Comparison of ENCODE assay signal across 10 cellular contexts in genomic region chr6:13554929-13555333, GRCh38. TPM values are rescaled to one million over a fixed set of nuclear protein-coding genes. Genes with fewer than 3 reads are reported as not detected.
A peak's percentile ranks its signal among the peaks of the same experiment; 100 is the strongest.
DNase-seq lines count a peak whose midpoint lies in the region.
"Had no signal": no experiment of that assay in that cellular context is flagged by ENCODE, and none has a peak within 500 bp of the region (broad histone marks: within the 10 kb centered on the region; RNA-seq: fewer than 3 reads in every experiment).

No MANE protein-coding gene starts in this region.

- H3K4me1 ChIP-seq in neuron (ENCODE audit: insufficient read depth, low read length) = peaks cover 4% of the 10 kb centered on the region
- H3K4me1 ChIP-seq: BLaER1 treated with 17β-estradiol and CSF1 and Interleukin-3, amounts not matched to agents 10 nM and 100 nM had no signal

- intact Hi-C loops in cardiac septum (cut with DNase I) = no loop called here

- H3K27me3 ChIP-seq in neuron (ENCODE audit: insufficient read depth, low read length) = no peaks in the 10 kb centered on the region
- H3K27me3 ChIP-seq: BLaER1 treated with 17β-estradiol and CSF1 and Interleukin-3, amounts not matched to agents 10 nM and 100 nM; neutrophil had no signal

- H2AFZ ChIP-seq in neuron (ENCODE audit: low read depth, low read length) = peak overlapping the region; percentile 15

- DNase-seq in Daoy (ENCODE audit: low read depth) = peak; percentile 50
- peak; percentile 54 for DNase-seq in SK-N-DZ (ENCODE audit: low spot score)
- peak; percentile 79 for DNase-seq in cardiac septum (ENCODE audit: low spot score)
- no peak for DNase-seq in NCI-H1436 treated with DMSO at 0.1 percent for 48 hours (lab: John Stamatoyannopoulos, UW)
- DNase-seq in COLO668 (lab: John Stamatoyannopoulos, UW; ENCODE audit: unreplicated experiment) = no peak
- no peak for DNase-seq in D341Med (ENCODE audit: low spot score)
- DNase-seq in cerebellar nuclear complex (lab: John Stamatoyannopoulos, UW) = no peak

- H3K36me3 ChIP-seq in neuron (ENCODE audit: insufficient read depth, low read length) = no peaks in the 10 kb centered on the region
- H3K36me3 ChIP-seq: BLaER1 treated with 17β-estradiol and CSF1 and Interleukin-3, amounts not matched to agents 10 nM and 100 nM; neutrophil had no signal

- H3K9me3 ChIP-seq in neuron (ENCODE audit: low read length) = no peaks in the 10 kb centered on the region
- H3K9me3 ChIP-seq: neutrophil had no signal

- H3K4me3 ChIP-seq in neuron (ENCODE audit: low read length) = no peak overlapping the region
- H3K4me3 ChIP-seq: BLaER1 treated with 17β-estradiol and CSF1 and Interleukin-3, amounts not matched to agents 10 nM and 100 nM had no signal

RNA-seq across cellular contexts. Expression of gene SIRT5, which starts 19.5 kb away (rescaled TPM):
- 12.1 and 12.6 TPM in 2 replicates for total RNA-seq in Daoy (2014; rRNA removed; shearing (Covaris generic))
- polyA plus RNA-seq in SK-N-DZ (2014; cell fraction: cytosol; rRNA removed) = 8.1 and 13.1 TPM in 2 replicates
- 11.7 and 17.4 TPM in 2 replicates for polyA plus RNA-seq in SK-N-DZ (2014; cell fraction: nucleus; rRNA removed)
- 36.4 TPM for total RNA-seq in cardiac septum

Comparison
In these comparisons a context has a peak if more than half of its experiments do, and no peak if none do; other contexts are left out.
1. DNase-seq: peak in Daoy (single experiment), SK-N-DZ (single experiment) and cardiac septum (single experiment); none in NCI-H1436 treated with DMSO at 0.1 percent for 48 hours (single experiment), COLO668 (single experiment), D341Med (single experiment) and cerebellar nuclear complex (0 of 2).